ENCODE assay signal across 1 cellular context in genomic region chr15:39748276-39748675, GRCh38.
TF ChIP-seq lines count a peak whose summit lies in the region.

No MANE protein-coding gene starts in this region.

TF ChIP-seq in HepG2, 621 proteins besides CTCF, POLR2A, EP300 and RAD21 (continued from another document):
- TF ChIP-seq ZNF224 (CRISPR knock-in tag; IDR thresholded peaks at IDR 0.05) = no peak
- no peak for TF ChIP-seq NCOA5 (CRISPR knock-in tag; IDR thresholded peaks at IDR 0.05)
